Comparison of ENCODE assay signal across 25 cellular contexts in genomic region chr12:109436181-109436546, GRCh38. TPM values are rescaled to one million over a fixed set of nuclear protein-coding genes. Genes with fewer than 3 reads are reported as not detected.
DNase-seq lines count a peak whose midpoint lies in the region; TF ChIP-seq lines count a peak whose summit lies in the region.
"Had no signal": no experiment of that assay in that cellular context is flagged by ENCODE, and none has a peak within 500 bp of the region (broad histone marks: within the 10 kb centered on the region; RNA-seq: fewer than 3 reads in every experiment).

No MANE protein-coding gene starts in this region.

- no peaks in the 10 kb centered on the region for H3F3A ChIP-seq in neural progenitor cell (ENCODE audit: low read depth)

- H2AFZ ChIP-seq in neural progenitor cell (replicated peaks): no peak overlapping the region

- H3K36me3 Mint-ChIP-seq in endodermal cell (ENCODE audit: low read depth) (peaks cover 5% of the 10 kb centered on the region), neural progenitor cell (peaks cover 3% of the 10 kb centered on the region)

- in situ Hi-C loops in GM13977 (cut with MboI; ENCODE audit: low pct_unique_long_range_greater_than_20kb, low sequenced_read_pairs, unreplicated experiment): loop anchor here (10.0 kb wide), 1 partner anchor 339 kb away; no protein-coding TSS in a partner anchor

- no peaks in the 10 kb centered on the region for H3K36me3 ChIP-seq in HUES6 (ENCODE audit: control insufficient read depth, insufficient read depth, low read length)
- H3K36me3 ChIP-seq in endodermal cell (ENCODE audit: control insufficient read depth, insufficient read depth, low read length): no peaks in the 10 kb centered on the region
- H3K36me3 ChIP-seq in neural progenitor cell: no peaks in the 10 kb centered on the region
- no peaks in the 10 kb centered on the region for H3K36me3 ChIP-seq in MG63
- H3K36me3 ChIP-seq: BLaER1, SJSA1 had no signal

- H3K27ac Mint-ChIP-seq in endodermal cell: peak overlapping the region; percentile 41
- H3K27ac Mint-ChIP-seq in neural progenitor cell: peak overlapping the region; percentile 76

- TF ChIP-seq CTCF in endodermal cell (conservative IDR thresholded peaks at IDR 0.05) (no peak), neural progenitor cell (IDR thresholded peaks at IDR 0.05) (no peak), GM13977 (IDR thresholded peaks at IDR 0.05; ENCODE audit: extremely low read depth, insufficient read depth, missing control alignments) (no peak)

- no peak overlapping the region for H3K4me3 Mint-ChIP-seq in endodermal cell
- no peak overlapping the region for H3K4me3 Mint-ChIP-seq in neural progenitor cell
- H3K4me3 Mint-ChIP-seq: CD4-positive, alpha-beta memory T cell had no signal

- H3K4me1 Mint-ChIP-seq in endodermal cell (peaks cover 18% of the 10 kb centered on the region), neural progenitor cell (peaks cover 37% of the 10 kb centered on the region)

- H3K4me1 ChIP-seq in HUES6 (ENCODE audit: control insufficient read depth, insufficient read depth, low read length): peaks cover 42% of the 10 kb centered on the region
- H3K4me1 ChIP-seq in endodermal cell (ENCODE audit: control insufficient read depth, insufficient read depth, low read length): no peaks in the 10 kb centered on the region
- no peaks in the 10 kb centered on the region for H3K4me1 ChIP-seq in neural progenitor cell
- H3K4me1 ChIP-seq: Caco-2, SJSA1 had no signal

- H4K20me1 ChIP-seq in neural progenitor cell (ENCODE audit: low read depth): no peaks in the 10 kb centered on the region
- H4K20me1 ChIP-seq: BLaER1 had no signal

- peak overlapping the region; percentile 26; the same call in 1 of the 2 replicates for H3K4me3 ChIP-seq in HUES6 (ENCODE audit: low read depth, low read length)
- H3K4me3 ChIP-seq in endodermal cell (ENCODE audit: low read length): no peak overlapping the region
- no peak overlapping the region for H3K4me3 ChIP-seq in neural progenitor cell
- H3K4me3 ChIP-seq in MG63: no peak overlapping the region
- H3K4me3 ChIP-seq: BLaER1, GM12878, SJSA1 had no signal

- DNase-seq in endodermal cell (peak; percentile 80), neural progenitor cell (ENCODE audit: low spot score) (no peak), CD1c-positive myeloid dendritic cell (ENCODE audit: extremely low spot score) (no peak), GM13977 (ENCODE audit: low spot score) (no peak), middle frontal gyrus (ENCODE audit: extremely low spot score, low spot score) (no peak), MG63 (no peak)
- DNase-seq: Caco-2; CD4-positive, alpha-beta memory T cell; DMS 273 treated with DMSO at 0.1 percent for 48 hours; DMS79 treated with DMSO at 0.1 percent for 48 hours; GOT3; IMR-90; NCI-H1105; NCI-H2029 treated with DMSO at 0.1 percent for 48 hours; NCI-H2171; NCI-H345; NCI-H524; NCI-H774; NK-92 treated with Interleukin-12 subunit alpha and Interleukin-12 subunit beta, amount 100 ng/mL, for 24 hours; T-helper 1 cell had no signal

- H3K27ac ChIP-seq in HUES6 (ENCODE audit: low read depth, low read length) (no peak overlapping the region), endodermal cell (ENCODE audit: low read depth, low read length) (no peak overlapping the region), neural progenitor cell (no peak overlapping the region)
- H3K27ac ChIP-seq: BLaER1, KMS-11, SJSA1 had no signal

- peak overlapping the region; percentile 40 for H3K9ac ChIP-seq in HUES6 (ENCODE audit: low read length)
- H3K9ac ChIP-seq in endodermal cell (ENCODE audit: extremely low read depth, low read length, poor library complexity, severe bottlenecking): no peak overlapping the region
- H3K9ac ChIP-seq in neural progenitor cell: no peak overlapping the region
- H3K9ac ChIP-seq: BLaER1, KMS-11 had no signal

- no peaks in the 10 kb centered on the region for H3K27me3 ChIP-seq in HUES6 (ENCODE audit: control insufficient read depth, insufficient read depth, low read length)
- no peaks in the 10 kb centered on the region for H3K27me3 ChIP-seq in endodermal cell (ENCODE audit: control insufficient read depth, insufficient read depth, low read length, poor library complexity, severe bottlenecking)
- no peaks in the 10 kb centered on the region for H3K27me3 ChIP-seq in neural progenitor cell
- H3K27me3 ChIP-seq in MG63: no peaks in the 10 kb centered on the region
- H3K27me3 ChIP-seq: BLaER1, SJSA1 had no signal

- no peak overlapping the region for H3K4me2 ChIP-seq in neural progenitor cell
- H3K4me2 ChIP-seq: BLaER1, KMS-11 had no signal

- no peaks in the 10 kb centered on the region for H3K9me3 ChIP-seq in HUES6 (ENCODE audit: control insufficient read depth, insufficient read depth, low read depth, low read length)
- H3K9me3 ChIP-seq in endodermal cell (ENCODE audit: control insufficient read depth, low read length): no peaks in the 10 kb centered on the region
- no peaks in the 10 kb centered on the region for H3K9me3 ChIP-seq in neural progenitor cell (ENCODE audit: low read depth)
- no peaks in the 10 kb centered on the region for H3K9me3 ChIP-seq in MG63
- H3K9me3 ChIP-seq: BLaER1, Caco-2, SJSA1 had no signal

- H3K79me2 ChIP-seq in neural progenitor cell (ENCODE audit: low read depth): no peaks in the 10 kb centered on the region

- H3K9me3 Mint-ChIP-seq in endodermal cell (no peaks in the 10 kb centered on the region), neural progenitor cell (no peaks in the 10 kb centered on the region)
- H3K9me3 Mint-ChIP-seq: CD4-positive, alpha-beta memory T cell had no signal

- H3K27me3 Mint-ChIP-seq in endodermal cell (ENCODE audit: insufficient read depth): no peaks in the 10 kb centered on the region
- H3K27me3 Mint-ChIP-seq in neural progenitor cell (ENCODE audit: insufficient read depth, low read depth): peaks cover 8% of the 10 kb centered on the region
- H3K27me3 Mint-ChIP-seq: CD4-positive, alpha-beta memory T cell had no signal

- WGBS in endodermal cell (ENCODE audit: insufficient coverage in 1 of 2, insufficient read length in 1 of 2), 2 experiments: 48 to 63% methylated on average over 4 to 8 of the region's 8 CpGs

RNA-seq across cellular contexts. Expression of gene KCTD10, which starts 40.9 kb away (rescaled TPM):
- total RNA-seq in endodermal cell (10 to 100 TPM; 50.9 to 53.5 TPM), neural progenitor cell (ENCODE audit: low replicate concordance) (40.9 and 57.5 TPM in 2 replicates)
- 51.3 TPM for polyA plus RNA-seq in endodermal cell (2013, experiment 1 of 2)
- 55.3 TPM for polyA plus RNA-seq in endodermal cell (2013, experiment 2 of 2)
- 92.0 and 101 TPM in 2 replicates for total RNA-seq in MG63 (2014; rRNA removed; shearing (Covaris generic); ENCODE audit: low replicate concordance)

RNA-seq across cellular contexts. Expression of gene UBE3B, which starts 41.3 kb away (rescaled TPM):
- total RNA-seq in endodermal cell (10 to 100 TPM; 32.0 to 39.8 TPM), neural progenitor cell (ENCODE audit: low replicate concordance) (28.4 and 33.7 TPM in 2 replicates)
- 30.8 TPM for polyA plus RNA-seq in endodermal cell (2013, experiment 1 of 2)
- 29.5 TPM for polyA plus RNA-seq in endodermal cell (2013, experiment 2 of 2)
- total RNA-seq in MG63 (2014; rRNA removed; shearing (Covaris generic); ENCODE audit: low replicate concordance): 12.9 and 18.8 TPM in 2 replicates
